Comparison of ENCODE assay signal across 10 cellular contexts in genomic region chr19:37980419-37980975, GRCh38.
A peak's percentile ranks its signal among the peaks of the same experiment; 100 is the strongest.
DNase-seq lines count a peak whose midpoint lies in the region; ATAC-seq and TF ChIP-seq lines count a peak whose summit lies in the region.
"Had no signal": no experiment of that assay in that cellular context is flagged by ENCODE, and none has a peak within 500 bp of the region (broad histone marks: within the 10 kb centered on the region; RNA-seq: fewer than 3 reads in every experiment).

No MANE protein-coding gene starts in this region.

- no peak overlapping the region for H4K8ac ChIP-seq in neuronal stem cell (ENCODE audit: low read depth, low read length)

- H2BK12ac ChIP-seq in neuronal stem cell (ENCODE audit: low read length): no peak overlapping the region

- intact Hi-C loops in left ventricle myocardium superior (cut with micrococcal nuclease) (no loop called here), cardiac septum (cut with DNase I) (no loop called here)

- no peaks in the 10 kb centered on the region for H3K9me3 ChIP-seq in endodermal cell (ENCODE audit: control insufficient read depth, low read length)
- H3K9me3 ChIP-seq in neuronal stem cell (replicated peaks in 1 of 2; ENCODE audit: control insufficient read depth in 2 of 2, insufficient read depth in 1 of 2, low read depth in 1 of 2, low read length in 2 of 2): no peaks in the 10 kb centered on the region

- H3K4me1 Mint-ChIP-seq in endodermal cell (no peaks in the 10 kb centered on the region), neural crest cell (peaks cover 38% of the 10 kb centered on the region)

- no peak overlapping the region for H2AK5ac ChIP-seq in neuronal stem cell (ENCODE audit: low read depth, low read length)

- no peak overlapping the region for H3K4me3 ChIP-seq in endodermal cell (ENCODE audit: low read length)
- no peak overlapping the region for H3K4me3 ChIP-seq in neuronal stem cell (ENCODE audit: low read length in 2 of 2)

- no peak overlapping the region for H3K9ac ChIP-seq in endodermal cell (ENCODE audit: extremely low read depth, low read length, poor library complexity, severe bottlenecking)
- H3K9ac ChIP-seq in neuronal stem cell (ENCODE audit: low read depth, low read length, poor library complexity): no peak overlapping the region

- H3K9me3 Mint-ChIP-seq in endodermal cell (no peaks in the 10 kb centered on the region), neural crest cell (no peaks in the 10 kb centered on the region)

- H3K4me2 ChIP-seq in neuronal stem cell (ENCODE audit: insufficient read depth, low read length, poor library complexity, severe bottlenecking): no peak overlapping the region

- H3K4me1 ChIP-seq in endodermal cell (ENCODE audit: control insufficient read depth, insufficient read depth, low read length): no peaks in the 10 kb centered on the region
- H3K4me1 ChIP-seq in neuronal stem cell (ENCODE audit: control insufficient read depth in 2 of 2, insufficient read depth in 1 of 2, low read depth in 1 of 2, low read length in 2 of 2): peaks cover 11 to 13% of the 10 kb centered on the region in 2 donors

- no peak overlapping the region for H3K4ac ChIP-seq in neuronal stem cell (ENCODE audit: low read length)

- TF ChIP-seq CTCF in endodermal cell (conservative IDR thresholded peaks at IDR 0.05) (no peak), neural crest cell (conservative IDR thresholded peaks at IDR 0.05) (no peak)

- DNase-seq in left ventricle myocardium superior (no peak), cardiac septum (ENCODE audit: low spot score) (no peak), endodermal cell (no peak), neural crest cell (ENCODE audit: low read depth, low spot score) (no peak), neuronal stem cell (ENCODE audit: low spot score) (no peak), NCI-H2081 treated with DMSO at 0.1 percent for 48 hours (lab: John Stamatoyannopoulos, UW) (no peak)
- DNase-seq: activated CD4-positive, CD25-positive, alpha-beta regulatory T cell; activated T-cell treated with anti-CD3 and anti-CD28 coated beads, Interleukin-2, amount 50 U/mL, for 72 hours had no signal

- H2BK15ac ChIP-seq in neuronal stem cell (ENCODE audit: low read length): no peak overlapping the region

- no peak overlapping the region for H4K91ac ChIP-seq in neuronal stem cell (ENCODE audit: low read depth, low read length, poor library complexity)

- no peaks in the 10 kb centered on the region for H3K27me3 ChIP-seq in endodermal cell (ENCODE audit: control insufficient read depth, insufficient read depth, low read length, poor library complexity, severe bottlenecking)
- no peaks in the 10 kb centered on the region for H3K27me3 ChIP-seq in neuronal stem cell (ENCODE audit: control insufficient read depth in 3 of 3, insufficient read depth in 3 of 3, low read depth in 1 of 3, low read length in 3 of 3)

- H3K27ac Mint-ChIP-seq in endodermal cell (peak overlapping the region; percentile 40), neural crest cell (ENCODE audit: unreplicated experiment) (peak overlapping the region; percentile 75)
- H3K27ac Mint-ChIP-seq: activated T-cell treated with anti-CD3 and anti-CD28 coated beads, Interleukin-2, amount 50 U/mL, for 72 hours had no signal

- H2BK120ac ChIP-seq in neuronal stem cell (ENCODE audit: low read depth, low read length): no peak overlapping the region

- WGBS in endodermal cell (ENCODE audit: insufficient coverage in 1 of 2, insufficient read length in 1 of 2), 2 experiments: 94 to 96% methylated on average over 4 to 10 of the region's 10 CpGs
- WGBS in neuronal stem cell (ENCODE audit: extremely low coverage in 2 of 2, insufficient read length in 2 of 2, insufficient replicate concordance in 1 of 2), 2 donors: no CpG with 5 or more reads among the region's 10 CpGs

- H3K4me3 Mint-ChIP-seq in endodermal cell (no peak overlapping the region), neural crest cell (no peak overlapping the region)
- H3K4me3 Mint-ChIP-seq: activated T-cell treated with anti-CD3 and anti-CD28 coated beads, Interleukin-2, amount 50 U/mL, for 72 hours had no signal

- H3K14ac ChIP-seq in neuronal stem cell (ENCODE audit: low read length): no peak overlapping the region

- H3K18ac ChIP-seq in neuronal stem cell (ENCODE audit: low read length): no peak overlapping the region

- H3K36me3 ChIP-seq in endodermal cell (ENCODE audit: control insufficient read depth, insufficient read depth, low read length) (no peaks in the 10 kb centered on the region), neuronal stem cell (replicated peaks in 1 of 2; ENCODE audit: control insufficient read depth in 2 of 2, insufficient read depth in 2 of 2, low read length in 2 of 2) (no peaks in the 10 kb centered on the region)

- H3K36me3 Mint-ChIP-seq in endodermal cell (ENCODE audit: low read depth) (peaks cover 3% of the 10 kb centered on the region), neural crest cell (ENCODE audit: low read depth) (no peaks in the 10 kb centered on the region)

- no peaks in the 10 kb centered on the region for H3K79me1 ChIP-seq in neuronal stem cell (ENCODE audit: low read depth, low read length)

- peak; percentile 51 for ATAC-seq in left ventricle myocardium superior
- ATAC-seq in HG02798 (IDR thresholded peaks at IDR 0.05; ENCODE audit: poor library complexity, unreplicated experiment): no peak
- no peak for ATAC-seq in HG03378 (IDR thresholded peaks at IDR 0.05; ENCODE audit: unreplicated experiment)
- ATAC-seq: activated T-cell treated with anti-CD3 and anti-CD28 coated beads, Interleukin-2, amount 50 U/mL, for 72 hours had no signal

- H2AFZ ChIP-seq in neuronal stem cell (ENCODE audit: low read length): no peak overlapping the region

- no peak overlapping the region for H3K27ac ChIP-seq in endodermal cell (ENCODE audit: low read depth, low read length)
- H3K27ac ChIP-seq in neuronal stem cell (replicated peaks; ENCODE audit: low read length): no peak overlapping the region

- H2BK5ac ChIP-seq in neuronal stem cell (ENCODE audit: low read length): no peak overlapping the region

- H3K27me3 Mint-ChIP-seq in endodermal cell (ENCODE audit: insufficient read depth) (no peaks in the 10 kb centered on the region), neural crest cell (ENCODE audit: low read depth) (no peaks in the 10 kb centered on the region)

- no peak overlapping the region for H3K23ac ChIP-seq in neuronal stem cell (ENCODE audit: low read depth, low read length, poor library complexity)
